ENCODE assay signal across 1 cellular context in the genomic region with DNA sequence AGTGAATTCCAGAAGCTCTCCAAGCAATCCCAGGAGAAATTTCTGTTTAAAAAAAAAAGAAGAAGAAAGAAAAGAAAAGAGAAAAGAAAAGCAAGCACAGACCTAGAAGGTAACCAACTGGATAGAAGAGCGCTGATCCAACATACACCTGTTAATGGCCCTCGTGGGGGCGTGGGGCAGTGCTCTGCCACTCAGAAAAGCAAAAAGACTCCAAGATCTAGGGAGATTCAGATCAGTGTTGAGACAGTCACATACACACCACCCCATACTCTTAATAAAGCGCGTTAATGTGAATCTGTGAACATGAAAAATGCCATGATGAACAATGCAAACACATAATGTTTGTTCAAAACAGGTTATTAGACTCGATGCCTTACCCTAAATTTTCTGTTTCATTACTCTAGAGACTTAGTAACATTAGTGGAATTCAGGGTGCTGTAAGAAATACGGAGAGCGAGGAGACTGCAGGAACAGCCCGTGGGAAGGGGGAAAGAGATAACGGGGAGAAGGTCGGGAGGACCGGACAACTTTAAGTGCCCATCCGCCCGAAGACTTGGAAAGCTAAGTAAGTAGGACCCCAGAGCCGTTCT.
TF ChIP-seq lines count a peak whose summit lies in the region.

No MANE protein-coding gene starts in this region.

TF ChIP-seq in H1, 55 proteins besides CTCF, POLR2A, EP300 and RAD21:
- no peak for TF ChIP-seq GABPA (IDR thresholded peaks at IDR 0.05; ENCODE audit: borderline replicate concordance, insufficient read depth, low read length)
- no peak for TF ChIP-seq GTF2F1 (IDR thresholded peaks at IDR 0.05; ENCODE audit: borderline replicate concordance, low read depth, low read length)
- no peak for TF ChIP-seq KDM5A (IDR thresholded peaks at IDR 0.05; ENCODE audit: low read length)
- TF ChIP-seq TAF1 (IDR thresholded peaks at IDR 0.05; ENCODE audit: low read depth, low read length): no peak
- no peak for TF ChIP-seq POU5F1 (IDR thresholded peaks at IDR 0.05; ENCODE audit: low read depth, low read length)
- TF ChIP-seq KDM1A (IDR thresholded peaks at IDR 0.05; ENCODE audit: borderline replicate concordance, low read length): no peak
- TF ChIP-seq SRF (IDR thresholded peaks at IDR 0.05; ENCODE audit: low read depth, low read length): no peak
- TF ChIP-seq E2F6 (IDR thresholded peaks at IDR 0.05): no peak
- TF ChIP-seq ASH2L (IDR thresholded peaks at IDR 0.05; ENCODE audit: low read length): no peak
- no peak for TF ChIP-seq TBP (IDR thresholded peaks at IDR 0.05; ENCODE audit: low read depth, low read length)
- no peak for TF ChIP-seq CBX8 (IDR thresholded peaks at IDR 0.05; ENCODE audit: borderline replicate concordance, low read depth, low read length)
- TF ChIP-seq ZNF274 (IDR thresholded peaks at IDR 0.05; ENCODE audit: borderline replicate concordance, extremely low read depth, low read length): no peak
- TF ChIP-seq CTBP2 (IDR thresholded peaks at IDR 0.05; ENCODE audit: borderline replicate concordance, insufficient read depth, insufficient read length, low read length): no peak
- TF ChIP-seq BACH1 (IDR thresholded peaks at IDR 0.05; ENCODE audit: low read length): no peak
- no peak for TF ChIP-seq CREB1 (IDR thresholded peaks at IDR 0.05)
- no peak for TF ChIP-seq MAX (IDR thresholded peaks at IDR 0.05)
